ENCODE assay signal across 27 cellular contexts in genomic region chr2:199395311-199395710, GRCh38.
"Had no signal": no experiment of that assay in that cellular context is flagged by ENCODE, and none has a peak within 500 bp of the region (broad histone marks: within the 10 kb centered on the region; RNA-seq: fewer than 3 reads in every experiment).

No MANE protein-coding gene starts in this region.

- H3K9ac ChIP-seq: neural progenitor cell, parathyroid adenoma had no signal

- H3K4me2 ChIP-seq: neural progenitor cell had no signal

- H3K27ac ChIP-seq: left ventricle myocardium inferior, neural progenitor cell, neutrophil, parathyroid adenoma, right atrium auricular region, right lobe of liver, skin epidermis, stomach, testis, thyroid gland, transverse colon, upper lobe of left lung, vagina had no signal

- H2AFZ ChIP-seq: neural progenitor cell, parathyroid adenoma had no signal

- H3K27me3 ChIP-seq: neural progenitor cell, neutrophil, right atrium auricular region, right lobe of liver, stomach, testis, thyroid gland, transverse colon, upper lobe of left lung, vagina had no signal

- DNase-seq: immature natural killer cell; kidney; left ventricle myocardium inferior; mesendoderm; naive B cell; natural killer cell; nephron progenitor cell; occipital lobe; right lobe of liver; stimulated activated CD4-positive, alpha-beta T cell treated with anti-CD3 and anti-CD28 coated beads, Interleukin-12 subunit alpha, Interleukin-12 subunit beta, amount 100 ng/mL, for 4 hours; stimulated activated CD4-positive, alpha-beta T cell treated with anti-CD3 and anti-CD28 coated beads, Interleukin-15, amount 100 ng/mL, for 24 hours; stimulated activated CD4-positive, alpha-beta T cell treated with anti-CD3 and anti-CD28 coated beads, Interleukin-2, amount 100 ng/mL, for 24 hours; stimulated activated CD4-positive, alpha-beta T cell treated with anti-CD3 and anti-CD28 coated beads, Interleukin-4, amount 100 ng/mL, for 1 hour; stimulated activated naive B cell treated with anti-CD40 and anti-IgM and Interleukin-4, amounts not matched to agents 10 μg/mL and 1 μg/mL and 100 μg/mL, for 72 hours; stimulated activated naive CD8-positive, alpha-beta T cell treated with anti-CD3 and anti-CD28 coated beads, Interleukin-15, Interleukin-2, amounts not matched to agents 100 U/mL and 50 U/mL, for 24 hours; stomach; testis; thyroid gland; transverse colon; upper lobe of left lung had no signal

- H3K9me3 ChIP-seq: left ventricle myocardium inferior, neutrophil, right atrium auricular region, right lobe of liver, stomach, testis, thyroid gland, transverse colon, upper lobe of left lung, vagina had no signal

- ATAC-seq: natural killer cell; right lobe of liver; stimulated activated naive B cell treated with anti-CD40 and anti-IgM and Interleukin-4, amounts not matched to agents 10 μg/mL and 1 μg/mL and 100 μg/mL, for 72 hours; stimulated activated naive CD8-positive, alpha-beta T cell treated with anti-CD3 and anti-CD28 coated beads, Interleukin-15, Interleukin-2, amounts not matched to agents 100 U/mL and 50 U/mL, for 24 hours had no signal

- H3K4me1 ChIP-seq: left ventricle myocardium inferior, neural progenitor cell, parathyroid adenoma, right atrium auricular region, right lobe of liver, stomach, thyroid gland, upper lobe of left lung, vagina had no signal

- H3K4me3 ChIP-seq: left ventricle myocardium inferior, lung, neural progenitor cell, right atrium auricular region, right lobe of liver, skin epidermis, stomach, testis, thyroid gland, transverse colon, upper lobe of left lung, vagina had no signal

- H3K36me3 ChIP-seq: left ventricle myocardium inferior, neural progenitor cell, neutrophil, right atrium auricular region, right lobe of liver, stomach, thyroid gland, upper lobe of left lung, vagina had no signal
